In the genomic region with DNA sequence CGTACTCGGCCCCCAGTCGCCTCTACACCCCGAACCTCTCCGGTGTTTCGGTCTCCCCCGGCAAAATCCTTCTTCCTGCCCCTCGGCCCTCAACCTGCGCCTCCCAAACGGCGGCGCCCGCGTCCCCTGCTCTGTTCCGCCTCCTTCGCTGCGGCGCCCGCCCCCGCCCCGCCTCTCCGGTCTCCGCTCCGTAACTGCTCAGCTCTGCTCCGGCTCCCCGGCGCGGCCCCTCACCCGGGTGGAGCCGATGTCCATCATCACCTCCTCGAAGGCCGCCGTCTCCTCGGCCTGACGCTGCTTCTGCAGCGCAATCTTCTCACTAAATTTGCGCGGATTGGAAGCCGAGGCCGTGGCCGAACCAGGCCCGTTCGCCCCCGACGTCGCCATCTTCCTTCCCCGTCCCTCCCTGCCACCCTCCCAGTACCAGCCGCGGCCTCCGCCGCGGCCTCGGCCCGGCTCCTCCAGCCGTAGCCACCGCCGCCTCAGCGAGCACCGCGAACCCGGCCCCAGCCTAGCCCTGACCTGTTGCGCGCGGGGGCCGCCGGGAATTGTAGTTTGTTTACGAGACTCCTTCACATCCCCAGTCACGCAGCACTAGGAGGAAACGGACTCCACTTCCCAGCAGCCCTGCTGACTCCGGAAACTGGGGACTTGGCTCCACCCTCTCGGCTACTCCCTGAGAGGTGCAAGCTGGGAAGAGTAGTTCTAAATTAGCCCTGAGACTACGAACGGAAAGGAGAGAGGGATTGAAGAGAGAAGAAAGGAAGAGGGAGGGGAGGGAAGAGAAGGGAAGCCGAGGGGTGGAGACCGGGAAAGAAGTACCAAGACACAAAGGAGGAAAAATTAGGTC, we compare ENCODE assay signal across 8 cellular contexts. TPM values are rescaled to one million over a fixed set of nuclear protein-coding genes. Genes with fewer than 3 reads are reported as not detected.
DNase-seq lines count a peak whose midpoint lies in the region; ATAC-seq and TF ChIP-seq lines count a peak whose summit lies in the region.

Gene CRTC2, minus strand, starts transcription at position 502 of the 850 bp plus-strand sequence. Its CDS starts 115 bp downstream, at position 387.

- peaks cover 1% of the 10 kb centered on the region for H3K36me3 Mint-ChIP-seq in activated naive CD4-positive, alpha-beta T cell treated with anti-CD3 and anti-CD28 coated beads, Interleukin-2, amount 50 U/mL, for 24 hours

- DNase-seq in NCI-H1092 (lab: John Stamatoyannopoulos, UW) = peak; percentile 99
- peak; percentile 98 for DNase-seq in globus pallidus (ENCODE audit: low spot score)
- peak; percentile 77 to 100 (median 98) for DNase-seq in nucleus accumbens (lab: John Stamatoyannopoulos, UW)
- DNase-seq in suprapubic skin (ENCODE audit: low spot score in 2 of 2) = peak; percentile 99 to 100

- H3K27me3 Mint-ChIP-seq in activated naive CD4-positive, alpha-beta T cell treated with anti-CD3 and anti-CD28 coated beads, Interleukin-2, amount 50 U/mL, for 24 hours = no peaks in the 10 kb centered on the region

- peak in 1 of 2 donors; percentile 70 for TF ChIP-seq POLR2A in suprapubic skin (IDR thresholded peaks at IDR 0.05)

- peak within 1 kb of the TSS; percentile 95 for H3K4me3 Mint-ChIP-seq in activated naive CD4-positive, alpha-beta T cell treated with anti-CD3 and anti-CD28 coated beads, Interleukin-2, amount 50 U/mL, for 24 hours

- peak within 1 kb of the TSS; percentile 92 for H3K27ac ChIP-seq in suprapubic skin

- no peak for TF ChIP-seq EP300 in suprapubic skin (IDR thresholded peaks at IDR 0.05)

- H3K4me3 ChIP-seq in GM08714 (ENCODE audit: low read length) = peak within 1 kb of the TSS; percentile 82
- peak within 1 kb of the TSS; percentile 96 for H3K4me3 ChIP-seq in suprapubic skin

- ATAC-seq in HG02610 (IDR thresholded peaks at IDR 0.05; ENCODE audit: unreplicated experiment) = peak; percentile 64
- ATAC-seq in SK-N-SH treated with all-trans-retinoic acid at 6 μM for 48 hours = peak; percentile 87

- peaks cover 68% of the 10 kb centered on the region for H3K4me1 ChIP-seq in suprapubic skin

- H3K27me3 ChIP-seq in suprapubic skin = no peaks in the 10 kb centered on the region

- no peaks in the 10 kb centered on the region for H3K9me3 ChIP-seq in suprapubic skin

- H3K27ac Mint-ChIP-seq in activated naive CD4-positive, alpha-beta T cell treated with anti-CD3 and anti-CD28 coated beads, Interleukin-2, amount 50 U/mL, for 24 hours = peak within 1 kb of the TSS; percentile 96

- peaks cover 31% of the 10 kb centered on the region for H3K36me3 ChIP-seq in suprapubic skin

- no peak for TF ChIP-seq CTCF in suprapubic skin (IDR thresholded peaks at IDR 0.05)

- 1% methylated on average over 28 of the region's 75 CpGs for WGBS in suprapubic skin

- no peaks in the 10 kb centered on the region for H3K9me3 Mint-ChIP-seq in activated naive CD4-positive, alpha-beta T cell treated with anti-CD3 and anti-CD28 coated beads, Interleukin-2, amount 50 U/mL, for 24 hours

- H3K4me1 Mint-ChIP-seq in activated naive CD4-positive, alpha-beta T cell treated with anti-CD3 and anti-CD28 coated beads, Interleukin-2, amount 50 U/mL, for 24 hours = peaks cover 56% of the 10 kb centered on the region

TF ChIP-seq in SK-N-SH treated with all-trans-retinoic acid at 6 μM for 48 hours, 23 proteins besides CTCF, POLR2A, EP300 and RAD21 (continues in another document):
- TF ChIP-seq PPARA (CRISPR knock-in tag; IDR thresholded peaks at IDR 0.05; ENCODE audit: borderline replicate concordance) (no peak), CREB5 (CRISPR knock-in tag; IDR thresholded peaks at IDR 0.05; ENCODE audit: low read depth) (no peak), TOX (CRISPR knock-in tag; IDR thresholded peaks at IDR 0.05; ENCODE audit: borderline replicate concordance) (0 out of 2 replicates have a peak, but pooled peaks have one; percentile 30), ZC3H10 (CRISPR knock-in tag; IDR thresholded peaks at IDR 0.05) (peak; percentile 75), CSRNP3 (CRISPR knock-in tag; IDR thresholded peaks at IDR 0.05) (no peak), CSDC2 (CRISPR knock-in tag; IDR thresholded peaks at IDR 0.05) (no peak), ZNF8 (CRISPR knock-in tag; IDR thresholded peaks at IDR 0.05) (no peak), ZNF565 (CRISPR knock-in tag; conservative IDR thresholded peaks at IDR 0.05; ENCODE audit: low read depth) (no peak), GLIS3 (CRISPR knock-in tag; IDR thresholded peaks at IDR 0.05) (peak; percentile 66; the same call in 1 of the 2 replicates), POU6F1 (CRISPR knock-in tag; IDR thresholded peaks at IDR 0.05; ENCODE audit: borderline replicate concordance, low read depth) (peak; percentile 42; the same call in 1 of the 2 replicates), ZFP30 (CRISPR knock-in tag; IDR thresholded peaks at IDR 0.05) (no peak), BACH2 (CRISPR knock-in tag; IDR thresholded peaks at IDR 0.05; ENCODE audit: borderline replicate concordance) (no peak), ARNTL (CRISPR knock-in tag; IDR thresholded peaks at IDR 0.05; ENCODE audit: borderline replicate concordance, low read depth) (no peak), SNAI2 (CRISPR knock-in tag; IDR thresholded peaks at IDR 0.05) (no peak)
- TF ChIP-seq, protein P1, sequence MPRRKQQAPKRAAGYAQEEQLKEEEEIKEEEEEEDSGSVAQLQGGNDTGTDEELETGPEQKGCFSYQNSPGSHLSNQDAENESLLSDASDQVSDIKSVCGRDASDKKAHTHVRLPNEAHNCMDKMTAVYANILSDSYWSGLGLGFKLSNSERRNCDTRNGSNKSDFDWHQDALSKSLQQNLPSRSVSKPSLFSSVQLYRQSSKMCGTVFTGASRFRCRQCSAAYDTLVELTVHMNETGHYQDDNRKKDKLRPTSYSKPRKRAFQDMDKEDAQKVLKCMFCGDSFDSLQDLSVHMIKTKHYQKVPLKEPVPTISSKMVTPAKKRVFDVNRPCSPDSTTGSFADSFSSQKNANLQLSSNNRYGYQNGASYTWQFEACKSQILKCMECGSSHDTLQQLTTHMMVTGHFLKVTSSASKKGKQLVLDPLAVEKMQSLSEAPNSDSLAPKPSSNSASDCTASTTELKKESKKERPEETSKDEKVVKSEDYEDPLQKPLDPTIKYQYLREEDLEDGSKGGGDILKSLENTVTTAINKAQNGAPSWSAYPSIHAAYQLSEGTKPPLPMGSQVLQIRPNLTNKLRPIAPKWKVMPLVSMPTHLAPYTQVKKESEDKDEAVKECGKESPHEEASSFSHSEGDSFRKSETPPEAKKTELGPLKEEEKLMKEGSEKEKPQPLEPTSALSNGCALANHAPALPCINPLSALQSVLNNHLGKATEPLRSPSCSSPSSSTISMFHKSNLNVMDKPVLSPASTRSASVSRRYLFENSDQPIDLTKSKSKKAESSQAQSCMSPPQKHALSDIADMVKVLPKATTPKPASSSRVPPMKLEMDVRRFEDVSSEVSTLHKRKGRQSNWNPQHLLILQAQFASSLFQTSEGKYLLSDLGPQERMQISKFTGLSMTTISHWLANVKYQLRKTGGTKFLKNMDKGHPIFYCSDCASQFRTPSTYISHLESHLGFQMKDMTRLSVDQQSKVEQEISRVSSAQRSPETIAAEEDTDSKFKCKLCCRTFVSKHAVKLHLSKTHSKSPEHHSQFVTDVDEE (CRISPR knock-in tag; IDR thresholded peaks at IDR 0.05) = peak; percentile 93

RNA-seq across cellular contexts. Expression of gene CRTC2, which starts in this region (rescaled TPM):
- 10 to 100 TPM; 19.3 to 36.2 (median 24.5) TPM for total RNA-seq in suprapubic skin

Comparison
In these comparisons a context has a peak if more than half of its experiments do, and no peak if none do; other contexts are left out.
1. Peak in every context shown above with its lines: DNase-seq, ATAC-seq, H3K4me3 ChIP-seq and H3K27ac ChIP-seq.